Comparison of ENCODE assay signal across 23 cellular contexts in genomic region chr19:43060254-43060653, GRCh38. TPM values are rescaled to one million over a fixed set of nuclear protein-coding genes. Genes with fewer than 3 reads are reported as not detected.
"Had no signal": no experiment of that assay in that cellular context is flagged by ENCODE, and none has a peak within 500 bp of the region (broad histone marks: within the 10 kb centered on the region; RNA-seq: fewer than 3 reads in every experiment).

No MANE protein-coding gene starts in this region.

RNA-seq across cellular contexts. Expression of gene PSG2, which starts 22.2 kb away (rescaled TPM):
- total RNA-seq: activated CD4-positive, alpha-beta memory T cell treated with anti-CD3 and anti-CD28 coated beads for 36 hours; activated CD4-positive, alpha-beta T cell treated with anti-CD3 and anti-CD28 coated beads, Interleukin-2, amount 10 ng/mL, durations not matched to agents 24 days and 14 days; activated CD8-positive, alpha-beta memory T cell treated with anti-CD3 and anti-CD28 coated beads for 36 hours; activated naive CD4-positive, alpha-beta T cell treated with anti-CD3 and anti-CD28 coated beads for 36 hours; activated naive CD8-positive, alpha-beta T cell treated with anti-CD3 and anti-CD28 coated beads for 36 hours; activated T-helper 1 cell treated with anti-CD3 and anti-CD28 coated beads, Interleukin-12 subunit alpha, Interleukin-12 subunit beta, Interleukin-2, Interleukin-4 antibody, amounts not matched to agents 30 ng/mL and 10 ng/mL and 1 ng/mL, durations not matched to agents 14 hours and 24 hours and 36 hours; adrenal gland; ascending aorta; cardiac septum; cerebellum; dorsolateral prefrontal cortex; gastroesophageal sphincter; hepatocyte; left colon; liver; natural killer cell; occipital lobe; psoas muscle; sigmoid colon; smooth muscle cell; upper lobe of left lung; vagina had no signal
- polyA plus RNA-seq: adrenal gland, esophagus, hepatocyte, liver, psoas muscle, sigmoid colon, smooth muscle cell had no signal

RNA-seq across cellular contexts. Expression of gene PSG11, which starts 34.0 kb away (rescaled TPM):
- total RNA-seq: activated CD4-positive, alpha-beta memory T cell treated with anti-CD3 and anti-CD28 coated beads for 36 hours; activated CD4-positive, alpha-beta T cell treated with anti-CD3 and anti-CD28 coated beads, Interleukin-2, amount 10 ng/mL, durations not matched to agents 24 days and 14 days; activated CD8-positive, alpha-beta memory T cell treated with anti-CD3 and anti-CD28 coated beads for 36 hours; activated naive CD4-positive, alpha-beta T cell treated with anti-CD3 and anti-CD28 coated beads for 36 hours; activated naive CD8-positive, alpha-beta T cell treated with anti-CD3 and anti-CD28 coated beads for 36 hours; activated T-helper 1 cell treated with anti-CD3 and anti-CD28 coated beads, Interleukin-12 subunit alpha, Interleukin-12 subunit beta, Interleukin-2, Interleukin-4 antibody, amounts not matched to agents 30 ng/mL and 10 ng/mL and 1 ng/mL, durations not matched to agents 14 hours and 24 hours and 36 hours; adrenal gland; ascending aorta; cardiac septum; cerebellum; dorsolateral prefrontal cortex; gastroesophageal sphincter; hepatocyte; left colon; liver; natural killer cell; occipital lobe; psoas muscle; sigmoid colon; smooth muscle cell; upper lobe of left lung; vagina had no signal
- polyA plus RNA-seq: adrenal gland, esophagus, hepatocyte, liver, sigmoid colon, smooth muscle cell had no signal
